ENCODE assay signal across 21 cellular contexts in the genomic region with DNA sequence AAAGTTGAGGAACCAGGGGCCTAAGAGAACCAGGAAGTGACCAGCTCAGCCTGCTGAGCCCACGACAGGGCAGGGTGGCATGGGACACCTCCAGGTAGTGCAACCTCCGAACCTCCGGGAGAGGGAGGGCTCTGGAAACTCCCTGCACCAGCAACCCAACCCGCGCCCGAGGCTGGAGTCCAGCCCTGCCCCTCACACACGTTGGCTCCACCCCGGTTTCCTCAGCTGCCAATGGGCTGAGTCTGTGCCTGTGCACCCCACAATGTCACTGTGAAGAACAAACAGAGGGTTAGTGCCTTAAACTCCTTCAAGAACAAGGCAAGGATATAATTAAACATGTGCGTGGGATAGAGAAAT. TPM values are rescaled to one million over a fixed set of nuclear protein-coding genes. Genes with fewer than 3 reads are reported as not detected.
A peak's percentile ranks its signal among the peaks of the same experiment; 100 is the strongest.
DNase-seq lines count a peak whose midpoint lies in the region; ATAC-seq, FAIRE-seq and TF ChIP-seq lines count a peak whose summit lies in the region.
"Had no signal": no experiment of that assay in that cellular context is flagged by ENCODE, and none has a peak within 500 bp of the region (broad histone marks: within the 10 kb centered on the region; RNA-seq: fewer than 3 reads in every experiment).

No MANE protein-coding gene starts in this region.

- no peak overlapping the region for H3K4me3 ChIP-seq in A549
- H3K4me3 ChIP-seq in H7 (ENCODE audit: insufficient read depth, low read depth, low read length), result no peak overlapping the region
- H3K4me3 ChIP-seq in foreskin fibroblast (ENCODE audit: low read depth in 1 of 2, low read length in 2 of 2), result no peak overlapping the region
- H3K4me3 ChIP-seq: adrenal gland, gastrocnemius medialis, ovary, suprapubic skin had no signal

- peaks cover 2% of the 10 kb centered on the region; the same call in 1 of the 2 replicates for H3K27me3 ChIP-seq in H7 (ENCODE audit: control insufficient read depth, insufficient read depth, low read length)
- H3K27me3 ChIP-seq: ovary had no signal

- H3K9me3 ChIP-seq in A549, result no peaks in the 10 kb centered on the region
- H3K9me3 ChIP-seq: adrenal gland, gastrocnemius medialis, ovary, suprapubic skin had no signal

- WGBS in A549 (ENCODE audit: missing lambda C conversion rate), result 22% methylated on average over 7 of the region's 9 CpGs

- POLR2A ChIA-PET in A549 (lab: Yijun Ruan, JAX), result no interaction called here

- no peak for FAIRE-seq in A549 (lab: Jason Lieb, UNC)
- FAIRE-seq: endometrium, small intestine had no signal

- H3K27ac ChIP-seq in A549 (0 out of 6 replicates have a peak overlapping the region, but pooled peaks of 1 of the 2 experiments have one; percentile 21), VCaP (peak overlapping the region; percentile 60)
- H3K27ac ChIP-seq: adrenal gland, gastrocnemius medialis, HL-60, ovary, suprapubic skin had no signal

- TF ChIP-seq CTCF in A549 (IDR thresholded peaks at IDR 0.05) (no peak), VCaP (conservative IDR thresholded peaks at IDR 0.05) (no peak), foreskin fibroblast (IDR thresholded peaks at IDR 0.05; ENCODE audit: low read depth, low read length) (no peak)

- ATAC-seq in A549 (peak; percentile 28 to 66; a peak in 4 of 6 replicates), esophagus mucosa (peak; percentile 37), HG02870 (IDR thresholded peaks at IDR 0.05; ENCODE audit: unreplicated experiment) (no peak)
- ATAC-seq: CD8-positive, alpha-beta T cell; gastrocnemius medialis; left ventricle myocardium superior had no signal

- CTCF ChIA-PET in A549 (lab: Yijun Ruan, JAX), result interaction anchor here (0.9 kb wide), 1 partner anchor 133 kb away, joined by 3 read pairs; no protein-coding TSS in a partner anchor

- no peak for TF ChIP-seq EP300 in A549 (IDR thresholded peaks at IDR 0.05)

- DNase-seq in A549 (ENCODE audit: low read depth in 1 of 2, low spot score in 1 of 2), result no peak
- peak; percentile 92 for DNase-seq in H7
- no peak for DNase-seq in foreskin fibroblast
- DNase-seq in activated naive CD4-positive, alpha-beta T cell treated with Interleukin-2 at 50 U/mL for 16 hours, result no peak
- DNase-seq in SK-N-DZ (ENCODE audit: low spot score), result no peak
- DNase-seq: activated CD8-positive, alpha-beta memory T cell treated with anti-CD3 and anti-CD28 coated beads for 24 hours; CD8-positive, alpha-beta T cell; gastrocnemius medialis; KG1; left ventricle myocardium superior; ovary; small intestine; stimulated activated CD4-positive, alpha-beta T cell treated with anti-CD3 and anti-CD28 coated beads, Interleukin-4, amount 100 ng/mL, for 4 hours; stimulated activated CD8-positive, alpha-beta memory T cell treated with anti-CD3 and anti-CD28 coated beads, Interleukin-4, amount 100 ng/mL, for 48 hours had no signal

- no peak for TF ChIP-seq RAD21 in A549 (conservative IDR thresholded peaks at IDR 0.05 in 1 of 2, IDR thresholded peaks at IDR 0.05 in 1 of 2)

- no peak overlapping the region; the same call in 2 of the 3 replicates for H3K4me2 ChIP-seq in A549

- no peaks in the 10 kb centered on the region for H3K36me3 ChIP-seq in H7 (replicated peaks; ENCODE audit: control insufficient read depth, insufficient read depth, low read length)
- H3K36me3 ChIP-seq: adrenal gland, gastrocnemius medialis, ovary, suprapubic skin had no signal

- H3K4me1 ChIP-seq in A549, result peaks cover 21% of the 10 kb centered on the region
- H3K4me1 ChIP-seq: adrenal gland, gastrocnemius medialis had no signal

- no peak for TF ChIP-seq POLR2A in A549 (IDR thresholded peaks at IDR 0.05; ENCODE audit: low read length)

TF ChIP-seq in A549, 52 proteins besides CTCF, POLR2A, EP300 and RAD21:
- TF ChIP-seq PHF8 (IDR thresholded peaks at IDR 0.05; ENCODE audit: borderline replicate concordance, low read depth) (no peak), NR3C1 (IDR thresholded peaks at IDR 0.05) (no peak), SREBF2 (IDR thresholded peaks at IDR 0.05) (no peak), HOXA7 (CRISPR knock-in tag; IDR thresholded peaks at IDR 0.05) (no peak), CHD2 (IDR thresholded peaks at IDR 0.05; ENCODE audit: low read length, partially characterized antibody) (no peak), KDM5A (IDR thresholded peaks at IDR 0.05) (no peak), NFE2L2 (conservative IDR thresholded peaks at IDR 0.05; ENCODE audit: low read length) (no peak), HES2 (IDR thresholded peaks at IDR 0.05) (no peak), FOSL2 (IDR thresholded peaks at IDR 0.05) (no peak), FOSL2 (CRISPR knock-in tag; IDR thresholded peaks at IDR 0.05) (no peak), RFX5 (IDR thresholded peaks at IDR 0.05) (no peak), CBX2 (IDR thresholded peaks at IDR 0.05; ENCODE audit: borderline replicate concordance, low read depth) (no peak), GATA3 (IDR thresholded peaks at IDR 0.05; ENCODE audit: borderline replicate concordance) (no peak)
- TF ChIP-seq, protein P1, sequence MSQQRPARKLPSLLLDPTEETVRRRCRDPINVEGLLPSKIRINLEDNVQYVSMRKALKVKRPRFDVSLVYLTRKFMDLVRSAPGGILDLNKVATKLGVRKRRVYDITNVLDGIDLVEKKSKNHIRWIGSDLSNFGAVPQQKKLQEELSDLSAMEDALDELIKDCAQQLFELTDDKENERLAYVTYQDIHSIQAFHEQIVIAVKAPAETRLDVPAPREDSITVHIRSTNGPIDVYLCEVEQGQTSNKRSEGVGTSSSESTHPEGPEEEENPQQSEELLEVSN (IDR thresholded peaks at IDR 0.05; ENCODE audit: borderline replicate concordance, low read depth), result no peak

RNA-seq across cellular contexts. Expression of gene UNC5A, which starts 17.0 kb away (rescaled TPM):
- polyA plus RNA-seq in A549 (2011; rRNA removed), result 0.03 TPM in 2 replicates
- polyA plus RNA-seq in A549 (2012; cell fraction: cytosol; rRNA removed), result 0.01 and 0.05 TPM in 2 replicates
- 0.07 and 0.11 TPM in 2 replicates for polyA plus RNA-seq in A549 (2012; cell fraction: nucleus; rRNA removed)
- polyA plus RNA-seq in A549 (2017; fragmentation: RNase III; extraction: RNeasy Plus Mini Kit Qiagen cat#74134 plus additional on column Dnase treatment), result 0.07 to 0.17 TPM (median 0.14 TPM) in 3 replicates
- polyA minus RNA-seq in A549 (2011; rRNA and poly(A)+ RNA removed), result 0.10 TPM in 1 of 2 replicates, not detected in the other
- 3.7 and 4.6 TPM in 2 replicates for total RNA-seq in H7 (2014; rRNA removed; shearing (Covaris generic))
- not detected for total RNA-seq in esophagus mucosa
- polyA plus RNA-seq in SK-N-DZ (2014; cell fraction: cytosol; rRNA removed), result 15.2 and 18.6 TPM in 2 replicates
- polyA plus RNA-seq in SK-N-DZ (2014; cell fraction: nucleus; rRNA removed), result 9.0 and 16.8 TPM in 2 replicates
- total RNA-seq: CD8-positive, alpha-beta T cell; suprapubic skin had no signal
